Comparison of ENCODE assay signal across 8 cellular contexts in genomic region chr2:28356095-28356911, GRCh38. TPM values are rescaled to one million over a fixed set of nuclear protein-coding genes. Genes with fewer than 3 reads are reported as not detected.
DNase-seq lines count a peak whose midpoint lies in the region; ATAC-seq, FAIRE-seq and TF ChIP-seq lines count a peak whose summit lies in the region.

No MANE protein-coding gene starts in this region.

- dilution Hi-C loops in endothelial cell of umbilical vein (cut with MboI; ENCODE audit: extremely low pct_ligation_motif_present, low sequenced_read_pairs), result no loop called here

- CTCF ChIA-PET in activated CD4-positive, alpha-beta T cell treated with anti-CD3 and anti-CD28 coated beads, Interleukin-2, amount 10 ng/mL, durations not matched to agents 7 days and 5 days (lab: Charles Lee), result interaction anchor here (0.9 kb wide), 1 partner anchor 18 kb away, joined by 3 read pairs; no protein-coding TSS in a partner anchor
- CTCF ChIA-PET in endothelial cell of umbilical vein (lab: Charles Lee), result interaction anchor here (0.7 to 2.6 kb wide), 6 partner anchors 9 to 633 kb away, joined by 3 to 10 read pairs (median 6); no protein-coding TSS in a partner anchor

- H2AFZ ChIP-seq in endothelial cell of umbilical vein (ENCODE audit: low read depth, low read length), result peak overlapping the region; percentile 57

- intact Hi-C loops in activated CD4-positive, alpha-beta T cell treated with anti-CD3 and anti-CD28 coated beads, Interleukin-2, amount 10 ng/mL, durations not matched to agents 24 days and 14 days (cut with micrococcal nuclease), result no loop called here
- intact Hi-C loops in endothelial cell of umbilical vein (cut with micrococcal nuclease) (loop anchor here (1.0 kb wide), 1 partner anchor 80 kb away; no protein-coding TSS in a partner anchor), thyroid gland (cut with DNase I) (no loop called here)

- H3K27ac ChIP-seq in SJCRH30 (peak overlapping the region; percentile 97), endothelial cell of umbilical vein (ENCODE audit: insufficient read depth, low read depth, low read length) (peak overlapping the region; percentile 80), thyroid gland (peak overlapping the region; percentile 69 to 77 (median 71))

- BruUV-seq in endothelial cell of umbilical vein (replicated peaks; lab: Mats Ljungman, UMichigan), result no TSS peak

- no peak overlapping the region for H3K4me2 ChIP-seq in endothelial cell of umbilical vein (ENCODE audit: insufficient read depth, low read length)

- no peaks in the 10 kb centered on the region for H3K9me3 Mint-ChIP-seq in activated CD4-positive, alpha-beta T cell treated with anti-CD3 and anti-CD28 coated beads, Interleukin-2, amount 10 ng/mL, durations not matched to agents 7 days and 5 days
- H3K9me3 Mint-ChIP-seq in activated CD4-positive, alpha-beta T cell treated with anti-CD3 and anti-CD28 coated beads, Interleukin-2, amount 10 ng/mL, durations not matched to agents 24 days and 14 days, result no peaks in the 10 kb centered on the region

- no peak for ATAC-seq in HG03280 (IDR thresholded peaks at IDR 0.05; ENCODE audit: unreplicated experiment)

- TF ChIP-seq CTCF in endothelial cell of umbilical vein (IDR thresholded peaks at IDR 0.05; ENCODE audit: extremely low read depth in 1 of 2, insufficient read depth in 1 of 2, low read depth in 1 of 2, low read length in 2 of 2) (no peak), thyroid gland (IDR thresholded peaks at IDR 0.05) (no peak)

- no peaks in the 10 kb centered on the region for H3K9me3 ChIP-seq in SJCRH30 (replicated peaks)
- H3K9me3 ChIP-seq in endothelial cell of umbilical vein (replicated peaks; ENCODE audit: control insufficient read depth, insufficient read depth, low read length), result no peaks in the 10 kb centered on the region
- H3K9me3 ChIP-seq in thyroid gland, result no peaks in the 10 kb centered on the region

- H3K4me1 ChIP-seq in SJCRH30, result peaks cover 55% of the 10 kb centered on the region
- H3K4me1 ChIP-seq in endothelial cell of umbilical vein (ENCODE audit: control insufficient read depth, extremely low read depth, insufficient read depth, low read length), result peaks cover 37% of the 10 kb centered on the region
- peaks cover 16 to 22% of the 10 kb centered on the region in 2 donors for H3K4me1 ChIP-seq in thyroid gland

- H3K27me3 Mint-ChIP-seq in activated CD4-positive, alpha-beta T cell treated with anti-CD3 and anti-CD28 coated beads, Interleukin-2, amount 10 ng/mL, durations not matched to agents 7 days and 5 days, result no peaks in the 10 kb centered on the region
- H3K27me3 Mint-ChIP-seq in activated CD4-positive, alpha-beta T cell treated with anti-CD3 and anti-CD28 coated beads, Interleukin-2, amount 10 ng/mL, durations not matched to agents 24 days and 14 days, result no peaks in the 10 kb centered on the region

- DNase-seq in activated CD4-positive, alpha-beta T cell treated with anti-CD3 and anti-CD28 coated beads, Interleukin-2, amount 10 ng/mL, durations not matched to agents 7 days and 5 days, result no peak
- no peak for DNase-seq in activated CD4-positive, alpha-beta T cell treated with anti-CD3 and anti-CD28 coated beads, Interleukin-2, amount 10 ng/mL, durations not matched to agents 24 days and 14 days
- DNase-seq in SJCRH30 (peak; percentile 100), endothelial cell of umbilical vein (ENCODE audit: low read depth, low spot score) (peak; percentile 89), midbrain (lab: John Stamatoyannopoulos, UW) (peak; percentile 32), thyroid gland (peak; percentile 92 to 96), NCI-H526 treated with DMSO at 0.1 percent for 48 hours (lab: John Stamatoyannopoulos, UW) (no peak)

- H3K9me1 ChIP-seq in endothelial cell of umbilical vein (replicated peaks; ENCODE audit: control insufficient read depth, extremely low read depth, insufficient read depth, low read length), result no peaks in the 10 kb centered on the region

- peaks cover 40% of the 10 kb centered on the region for H3K4me1 Mint-ChIP-seq in activated CD4-positive, alpha-beta T cell treated with anti-CD3 and anti-CD28 coated beads, Interleukin-2, amount 10 ng/mL, durations not matched to agents 7 days and 5 days
- peaks cover 29% of the 10 kb centered on the region for H3K4me1 Mint-ChIP-seq in activated CD4-positive, alpha-beta T cell treated with anti-CD3 and anti-CD28 coated beads, Interleukin-2, amount 10 ng/mL, durations not matched to agents 24 days and 14 days

- no peaks in the 10 kb centered on the region for H3K79me2 ChIP-seq in endothelial cell of umbilical vein (ENCODE audit: control insufficient read depth, insufficient read depth, low read length)

- no peak overlapping the region for H3K4me3 Mint-ChIP-seq in activated CD4-positive, alpha-beta T cell treated with anti-CD3 and anti-CD28 coated beads, Interleukin-2, amount 10 ng/mL, durations not matched to agents 7 days and 5 days
- H3K4me3 Mint-ChIP-seq in activated CD4-positive, alpha-beta T cell treated with anti-CD3 and anti-CD28 coated beads, Interleukin-2, amount 10 ng/mL, durations not matched to agents 24 days and 14 days, result no peak overlapping the region

- FAIRE-seq in endothelial cell of umbilical vein (lab: Jason Lieb, UNC), result no peak

- H3K9ac ChIP-seq in endothelial cell of umbilical vein (replicated peaks; ENCODE audit: extremely low read depth, insufficient read depth, low read length), result peak overlapping the region; percentile 44

- H3K36me3 Mint-ChIP-seq in activated CD4-positive, alpha-beta T cell treated with anti-CD3 and anti-CD28 coated beads, Interleukin-2, amount 10 ng/mL, durations not matched to agents 7 days and 5 days (ENCODE audit: low read depth), result no peaks in the 10 kb centered on the region
- H3K36me3 Mint-ChIP-seq in activated CD4-positive, alpha-beta T cell treated with anti-CD3 and anti-CD28 coated beads, Interleukin-2, amount 10 ng/mL, durations not matched to agents 24 days and 14 days (ENCODE audit: low read depth), result no peaks in the 10 kb centered on the region

- WGBS in thyroid gland, 2 donors, result 31 to 45% methylated on average over 7 to 12 of the region's 17 CpGs

- no peaks in the 10 kb centered on the region for H3K27me3 ChIP-seq in SJCRH30
- no peaks in the 10 kb centered on the region for H3K27me3 ChIP-seq in endothelial cell of umbilical vein (ENCODE audit: control insufficient read depth in 2 of 2, insufficient read depth in 2 of 2, low read length in 2 of 2)
- no peaks in the 10 kb centered on the region for H3K27me3 ChIP-seq in thyroid gland

- peak overlapping the region; percentile 69 for H3K27ac Mint-ChIP-seq in activated CD4-positive, alpha-beta T cell treated with anti-CD3 and anti-CD28 coated beads, Interleukin-2, amount 10 ng/mL, durations not matched to agents 7 days and 5 days
- no peak overlapping the region for H3K27ac Mint-ChIP-seq in activated CD4-positive, alpha-beta T cell treated with anti-CD3 and anti-CD28 coated beads, Interleukin-2, amount 10 ng/mL, durations not matched to agents 24 days and 14 days

- POLR2A ChIA-PET in activated CD4-positive, alpha-beta T cell treated with anti-CD3 and anti-CD28 coated beads, Interleukin-2, amount 10 ng/mL, durations not matched to agents 7 days and 5 days (lab: Charles Lee), result no interaction called here
- POLR2A ChIA-PET in endothelial cell of umbilical vein (lab: Charles Lee), result interaction anchor here (0.6 to 1.1 kb wide), 3 partner anchors 8 to 36 kb away, joined by 3 to 4 read pairs (median 3); partner anchors contain the start of gene FOSL2

- no peaks in the 10 kb centered on the region for H4K20me1 ChIP-seq in endothelial cell of umbilical vein (replicated peaks; ENCODE audit: control insufficient read depth, extremely low read depth, insufficient read depth, low read length)

- TF ChIP-seq POLR2A in endothelial cell of umbilical vein (IDR thresholded peaks at IDR 0.05; ENCODE audit: low read depth, low read length) (no peak), thyroid gland (IDR thresholded peaks at IDR 0.05) (no peak)

- H3K4me3 ChIP-seq in SJCRH30, result peak overlapping the region; percentile 27
- H3K4me3 ChIP-seq in endothelial cell of umbilical vein (replicated peaks in 1 of 3; ENCODE audit: insufficient read depth in 1 of 3, low read depth in 1 of 3, low read length in 3 of 3), result no peak overlapping the region
- no peak overlapping the region for H3K4me3 ChIP-seq in thyroid gland (replicated peaks in 1 of 3)

- H3K36me3 ChIP-seq in SJCRH30, result no peaks in the 10 kb centered on the region
- H3K36me3 ChIP-seq in endothelial cell of umbilical vein (ENCODE audit: control insufficient read depth in 2 of 2, extremely low read depth in 1 of 2, insufficient read depth in 2 of 2, low read length in 2 of 2), result no peaks in the 10 kb centered on the region
- no peaks in the 10 kb centered on the region for H3K36me3 ChIP-seq in thyroid gland

TF ChIP-seq in endothelial cell of umbilical vein, 7 proteins besides CTCF, POLR2A, EP300 and RAD21:
- TF ChIP-seq JUN (IDR thresholded peaks at IDR 0.05; ENCODE audit: borderline replicate concordance, insufficient read depth, insufficient read length, low read depth), result no peak

RNA-seq across cellular contexts. Expression of gene FOSL2, which starts 36.4 kb away (rescaled TPM):
- 10 to 100 TPM; 39.6 to 47.0 TPM for total RNA-seq in activated CD4-positive, alpha-beta T cell treated with anti-CD3 and anti-CD28 coated beads, Interleukin-2, amount 10 ng/mL, durations not matched to agents 7 days and 5 days
- total RNA-seq in activated CD4-positive, alpha-beta T cell treated with anti-CD3 and anti-CD28 coated beads, Interleukin-2, amount 10 ng/mL, durations not matched to agents 24 days and 14 days, result 73.2 and 80.6 TPM in 2 replicates
- total RNA-seq in SJCRH30 (2014; rRNA removed; shearing (Covaris generic)), result 30.0 and 30.7 TPM in 2 replicates
- total RNA-seq in endothelial cell of umbilical vein, result 83.7 and 85.3 TPM in 2 replicates
- polyA plus RNA-seq in endothelial cell of umbilical vein, result 43.9 and 45.2 TPM in 2 replicates
- 36.0 and 46.5 TPM in 2 replicates for polyA plus RNA-seq in endothelial cell of umbilical vein (2011; cell fraction: cytosol; rRNA removed)
- 94.5 and 112 TPM in 2 replicates for polyA plus RNA-seq in endothelial cell of umbilical vein (2011; cell fraction: nucleus; rRNA removed)
- polyA plus RNA-seq in endothelial cell of umbilical vein (2012), result 45.7 and 56.4 TPM in 2 replicates
- 94.9 and 98.0 TPM in 2 replicates for polyA minus RNA-seq in endothelial cell of umbilical vein
- polyA minus RNA-seq in endothelial cell of umbilical vein (2011; cell fraction: cytosol; rRNA and poly(A)+ RNA removed), result 59.2 TPM
- 84.0 and 105 TPM in 2 replicates for polyA minus RNA-seq in endothelial cell of umbilical vein (2011; cell fraction: nucleus; rRNA and poly(A)+ RNA removed)
- total RNA-seq in thyroid gland, result 10 to 100 TPM; 30.7 to 85.1 (median 40.6) TPM

Comparison
In these comparisons a context has a peak if more than half of its experiments do, and no peak if none do; other contexts are left out.
1. DNase-seq: peak in SJCRH30 (2 of 2), endothelial cell of umbilical vein (single experiment), midbrain (single experiment) and thyroid gland (2 of 2); none in activated CD4-positive, alpha-beta T cell treated with anti-CD3 and anti-CD28 coated beads, Interleukin-2, amount 10 ng/mL, durations not matched to agents 7 days and 5 days (single experiment), activated CD4-positive, alpha-beta T cell treated with anti-CD3 and anti-CD28 coated beads, Interleukin-2, amount 10 ng/mL, durations not matched to agents 24 days and 14 days (single experiment) and NCI-H526 treated with DMSO at 0.1 percent for 48 hours (single experiment).
2. Peak in every context shown above with its lines, with median percentiles within 50 percentile points of each other: H3K27ac ChIP-seq.